Comparison of ENCODE assay signal across 1 cellular context in the genomic region with DNA sequence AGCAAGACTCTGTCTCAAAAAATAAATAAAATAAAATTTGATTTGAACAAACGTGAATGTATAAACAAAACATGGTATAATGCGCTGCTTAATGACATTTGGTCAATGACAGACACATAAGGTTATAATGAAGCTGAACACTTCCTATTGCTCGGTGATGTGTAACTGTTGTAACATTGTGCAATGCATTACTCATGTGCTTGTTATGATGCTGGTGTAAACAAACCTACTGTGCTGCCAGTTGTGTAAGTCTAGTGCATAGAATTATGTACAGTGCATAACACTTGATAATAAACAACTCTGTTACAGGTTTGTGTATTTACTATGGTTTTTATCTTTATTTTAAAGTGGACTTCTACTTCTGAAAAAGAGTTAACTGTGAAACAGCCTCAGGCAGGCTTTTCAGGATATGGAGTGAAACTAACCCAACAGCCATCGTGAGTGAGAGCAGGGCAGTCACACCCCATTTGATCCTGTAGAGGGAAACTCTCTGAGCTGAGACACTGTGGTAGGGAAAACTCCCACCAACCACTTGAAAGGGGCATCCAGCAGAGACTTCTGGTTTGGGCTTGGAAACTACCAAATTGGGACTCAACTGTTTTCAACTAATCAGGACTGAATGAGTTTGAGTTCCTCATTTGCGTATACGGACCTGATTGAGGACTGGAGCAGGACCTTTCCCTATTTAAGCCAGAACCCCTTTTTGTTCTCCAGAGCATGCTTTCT.
TF ChIP-seq lines count a peak whose summit lies in the region.

No MANE protein-coding gene starts in this region.

TF ChIP-seq in HepG2, 621 proteins besides CTCF, POLR2A, EP300 and RAD21 (continued from another document and continues in another):
- TF ChIP-seq, protein P1, sequence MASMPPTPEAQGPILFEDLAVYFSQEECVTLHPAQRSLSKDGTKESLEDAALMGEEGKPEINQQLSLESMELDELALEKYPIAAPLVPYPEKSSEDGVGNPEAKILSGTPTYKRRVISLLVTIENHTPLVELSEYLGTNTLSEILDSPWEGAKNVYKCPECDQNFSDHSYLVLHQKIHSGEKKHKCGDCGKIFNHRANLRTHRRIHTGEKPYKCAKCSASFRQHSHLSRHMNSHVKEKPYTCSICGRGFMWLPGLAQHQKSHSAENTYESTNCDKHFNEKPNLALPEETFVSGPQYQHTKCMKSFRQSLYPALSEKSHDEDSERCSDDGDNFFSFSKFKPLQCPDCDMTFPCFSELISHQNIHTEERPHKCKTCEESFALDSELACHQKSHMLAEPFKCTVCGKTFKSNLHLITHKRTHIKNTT (CRISPR knock-in tag; IDR thresholded peaks at IDR 0.05): no peak
- TF ChIP-seq KMT2A (CRISPR knock-in tag; IDR thresholded peaks at IDR 0.05): no peak
- no peak for TF ChIP-seq NFE2L1 (CRISPR knock-in tag; IDR thresholded peaks at IDR 0.05; ENCODE audit: borderline replicate concordance)
- no peak for TF ChIP-seq CENPT (CRISPR knock-in tag; IDR thresholded peaks at IDR 0.05; ENCODE audit: low read depth)
- no peak for TF ChIP-seq SIX4 (CRISPR knock-in tag; IDR thresholded peaks at IDR 0.05)
- no peak for TF ChIP-seq FOXM1 (CRISPR knock-in tag; IDR thresholded peaks at IDR 0.05)
- TF ChIP-seq BRF2 (CRISPR knock-in tag; IDR thresholded peaks at IDR 0.05): no peak
- no peak for TF ChIP-seq ZBTB44 (CRISPR knock-in tag; IDR thresholded peaks at IDR 0.05)
- TF ChIP-seq, protein P2, sequence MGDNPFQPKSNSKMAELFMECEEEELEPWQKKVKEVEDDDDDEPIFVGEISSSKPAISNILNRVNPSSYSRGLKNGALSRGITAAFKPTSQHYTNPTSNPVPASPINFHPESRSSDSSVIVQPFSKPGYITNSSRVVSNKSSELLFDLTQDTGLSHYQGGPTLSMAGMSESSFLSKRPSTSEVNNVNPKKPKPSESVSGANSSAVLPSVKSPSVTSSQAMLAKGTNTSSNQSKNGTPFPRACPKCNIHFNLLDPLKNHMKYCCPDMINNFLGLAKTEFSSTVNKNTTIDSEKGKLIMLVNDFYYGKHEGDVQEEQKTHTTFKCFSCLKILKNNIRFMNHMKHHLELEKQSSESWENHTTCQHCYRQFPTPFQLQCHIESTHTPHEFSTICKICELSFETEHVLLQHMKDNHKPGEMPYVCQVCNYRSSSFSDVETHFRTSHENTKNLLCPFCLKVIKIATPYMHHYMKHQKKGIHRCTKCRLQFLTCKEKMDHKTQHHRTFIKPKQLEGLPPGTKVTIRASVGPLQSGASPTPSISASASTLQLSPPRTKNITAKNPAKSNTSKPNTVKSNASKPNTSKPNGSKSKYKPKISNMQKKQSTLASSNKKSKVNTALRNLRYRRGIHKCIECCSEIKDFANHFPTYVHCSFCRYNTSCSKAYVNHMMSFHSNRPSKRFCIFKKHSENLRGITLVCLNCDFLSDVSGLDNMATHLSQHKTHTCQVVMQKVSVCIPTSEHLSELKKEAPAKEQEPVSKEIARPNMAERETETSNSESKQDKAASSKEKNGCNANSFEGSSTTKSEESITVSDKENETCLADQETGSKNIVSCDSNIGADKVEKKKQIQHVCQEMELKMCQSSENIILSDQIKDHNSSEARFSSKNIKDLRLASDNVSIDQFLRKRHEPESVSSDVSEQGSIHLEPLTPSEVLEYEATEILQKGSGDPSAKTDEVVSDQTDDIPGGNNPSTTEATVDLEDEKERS (CRISPR knock-in tag; IDR thresholded peaks at IDR 0.05): no peak
- no peak for TF ChIP-seq YEATS4 (CRISPR knock-in tag; IDR thresholded peaks at IDR 0.05; ENCODE audit: borderline replicate concordance)
- no peak for TF ChIP-seq THAP8 (CRISPR knock-in tag; IDR thresholded peaks at IDR 0.05; ENCODE audit: borderline replicate concordance)
- TF ChIP-seq ZSCAN12 (CRISPR knock-in tag; IDR thresholded peaks at IDR 0.05): no peak
- no peak for TF ChIP-seq PHB2 (IDR thresholded peaks at IDR 0.05; ENCODE audit: partially characterized antibody)
- TF ChIP-seq SUZ12 (IDR thresholded peaks at IDR 0.05; ENCODE audit: low read depth, low read length): no peak
- TF ChIP-seq TGIF2 (CRISPR knock-in tag; IDR thresholded peaks at IDR 0.05): no peak; the same call in 1 of the 2 replicates
- peak; percentile 67 for TF ChIP-seq GATAD2A (CRISPR knock-in tag; IDR thresholded peaks at IDR 0.05)
- peak; percentile 64; the same call in 1 of the 2 replicates for TF ChIP-seq CREB1 (IDR thresholded peaks at IDR 0.05)
- peak; percentile 39; the same call in 1 of the 2 replicates for TF ChIP-seq CREB1 (CRISPR knock-in tag; IDR thresholded peaks at IDR 0.05)
- TF ChIP-seq SP140L (CRISPR knock-in tag; IDR thresholded peaks at IDR 0.05; ENCODE audit: borderline replicate concordance): no peak
- no peak for TF ChIP-seq ZSCAN22 (CRISPR knock-in tag; IDR thresholded peaks at IDR 0.05)
- TF ChIP-seq KLF16 (CRISPR knock-in tag; IDR thresholded peaks at IDR 0.05): peak in 1 of 2 experiments; percentile 47; a peak in 1 of 4 replicates
- no peak for TF ChIP-seq NBN (conservative IDR thresholded peaks at IDR 0.05)
- TF ChIP-seq ZKSCAN5 (CRISPR knock-in tag; IDR thresholded peaks at IDR 0.05): no peak
- TF ChIP-seq PCBP1 (IDR thresholded peaks at IDR 0.05; ENCODE audit: borderline replicate concordance, low read depth, low read length): no peak
- TF ChIP-seq ZNF772 (CRISPR knock-in tag; IDR thresholded peaks at IDR 0.05): no peak
- TF ChIP-seq HCFC1 (IDR thresholded peaks at IDR 0.05; ENCODE audit: low read depth, low read length): no peak
- peak; percentile 96 for TF ChIP-seq FOXP1 (IDR thresholded peaks at IDR 0.05)
- peak; percentile 97 for TF ChIP-seq FOXP1 (CRISPR knock-in tag; IDR thresholded peaks at IDR 0.05)
- TF ChIP-seq YEATS2 (CRISPR knock-in tag; IDR thresholded peaks at IDR 0.05; ENCODE audit: borderline replicate concordance): no peak
- TF ChIP-seq, protein P3, sequence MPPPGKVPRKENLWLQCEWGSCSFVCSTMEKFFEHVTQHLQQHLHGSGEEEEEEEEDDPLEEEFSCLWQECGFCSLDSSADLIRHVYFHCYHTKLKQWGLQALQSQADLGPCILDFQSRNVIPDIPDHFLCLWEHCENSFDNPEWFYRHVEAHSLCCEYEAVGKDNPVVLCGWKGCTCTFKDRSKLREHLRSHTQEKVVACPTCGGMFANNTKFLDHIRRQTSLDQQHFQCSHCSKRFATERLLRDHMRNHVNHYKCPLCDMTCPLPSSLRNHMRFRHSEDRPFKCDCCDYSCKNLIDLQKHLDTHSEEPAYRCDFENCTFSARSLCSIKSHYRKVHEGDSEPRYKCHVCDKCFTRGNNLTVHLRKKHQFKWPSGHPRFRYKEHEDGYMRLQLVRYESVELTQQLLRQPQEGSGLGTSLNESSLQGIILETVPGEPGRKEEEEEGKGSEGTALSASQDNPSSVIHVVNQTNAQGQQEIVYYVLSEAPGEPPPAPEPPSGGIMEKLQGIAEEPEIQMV (CRISPR knock-in tag; IDR thresholded peaks at IDR 0.05; ENCODE audit: low read depth): peak; percentile 94
- TF ChIP-seq RBM22 (optimal IDR thresholded peaks at IDR 0.05; ENCODE audit: low read length): no peak
- no peak for TF ChIP-seq HOXD1 (CRISPR knock-in tag; IDR thresholded peaks at IDR 0.05)
- TF ChIP-seq, protein P4, sequence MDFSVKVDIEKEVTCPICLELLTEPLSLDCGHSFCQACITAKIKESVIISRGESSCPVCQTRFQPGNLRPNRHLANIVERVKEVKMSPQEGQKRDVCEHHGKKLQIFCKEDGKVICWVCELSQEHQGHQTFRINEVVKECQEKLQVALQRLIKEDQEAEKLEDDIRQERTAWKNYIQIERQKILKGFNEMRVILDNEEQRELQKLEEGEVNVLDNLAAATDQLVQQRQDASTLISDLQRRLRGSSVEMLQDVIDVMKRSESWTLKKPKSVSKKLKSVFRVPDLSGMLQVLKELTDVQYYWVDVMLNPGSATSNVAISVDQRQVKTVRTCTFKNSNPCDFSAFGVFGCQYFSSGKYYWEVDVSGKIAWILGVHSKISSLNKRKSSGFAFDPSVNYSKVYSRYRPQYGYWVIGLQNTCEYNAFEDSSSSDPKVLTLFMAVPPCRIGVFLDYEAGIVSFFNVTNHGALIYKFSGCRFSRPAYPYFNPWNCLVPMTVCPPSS (IDR thresholded peaks at IDR 0.05): no peak
- no peak for TF ChIP-seq KLF6 (CRISPR knock-in tag; IDR thresholded peaks at IDR 0.05)
- no peak for TF ChIP-seq SYNCRIP (IDR thresholded peaks at IDR 0.05; ENCODE audit: insufficient read depth, low read depth, low read length)
- no peak for TF ChIP-seq NR2F2 (IDR thresholded peaks at IDR 0.05; ENCODE audit: borderline replicate concordance, low read depth)
- TF ChIP-seq ZNF142 (CRISPR knock-in tag; IDR thresholded peaks at IDR 0.05): no peak
- no peak for TF ChIP-seq ZNF724P (CRISPR knock-in tag; IDR thresholded peaks at IDR 0.05; ENCODE audit: borderline replicate concordance)
- TF ChIP-seq MXI1 (IDR thresholded peaks at IDR 0.05; ENCODE audit: borderline replicate concordance, low read depth, low read length): peak; percentile 19; the same call in 1 of the 3 replicates
- no peak for TF ChIP-seq ZNF12 (CRISPR knock-in tag; IDR thresholded peaks at IDR 0.05)
- TF ChIP-seq FOSL2 (CRISPR knock-in tag; IDR thresholded peaks at IDR 0.05): peak; percentile 97
- TF ChIP-seq GATA4 (IDR thresholded peaks at IDR 0.05; ENCODE audit: borderline replicate concordance, low read depth): no peak
- TF ChIP-seq, protein P5, sequence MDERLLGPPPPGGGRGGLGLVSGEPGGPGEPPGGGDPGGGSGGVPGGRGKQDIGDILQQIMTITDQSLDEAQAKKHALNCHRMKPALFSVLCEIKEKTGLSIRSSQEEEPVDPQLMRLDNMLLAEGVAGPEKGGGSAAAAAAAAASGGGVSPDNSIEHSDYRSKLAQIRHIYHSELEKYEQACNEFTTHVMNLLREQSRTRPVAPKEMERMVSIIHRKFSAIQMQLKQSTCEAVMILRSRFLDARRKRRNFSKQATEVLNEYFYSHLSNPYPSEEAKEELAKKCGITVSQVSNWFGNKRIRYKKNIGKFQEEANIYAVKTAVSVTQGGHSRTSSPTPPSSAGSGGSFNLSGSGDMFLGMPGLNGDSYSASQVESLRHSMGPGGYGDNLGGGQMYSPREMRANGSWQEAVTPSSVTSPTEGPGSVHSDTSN (CRISPR knock-in tag; IDR thresholded peaks at IDR 0.05): no peak
- TF ChIP-seq ZC3H13 (CRISPR knock-in tag; IDR thresholded peaks at IDR 0.05): no peak
